1 cellular context compared by ENCODE assay signal in the genomic region with DNA sequence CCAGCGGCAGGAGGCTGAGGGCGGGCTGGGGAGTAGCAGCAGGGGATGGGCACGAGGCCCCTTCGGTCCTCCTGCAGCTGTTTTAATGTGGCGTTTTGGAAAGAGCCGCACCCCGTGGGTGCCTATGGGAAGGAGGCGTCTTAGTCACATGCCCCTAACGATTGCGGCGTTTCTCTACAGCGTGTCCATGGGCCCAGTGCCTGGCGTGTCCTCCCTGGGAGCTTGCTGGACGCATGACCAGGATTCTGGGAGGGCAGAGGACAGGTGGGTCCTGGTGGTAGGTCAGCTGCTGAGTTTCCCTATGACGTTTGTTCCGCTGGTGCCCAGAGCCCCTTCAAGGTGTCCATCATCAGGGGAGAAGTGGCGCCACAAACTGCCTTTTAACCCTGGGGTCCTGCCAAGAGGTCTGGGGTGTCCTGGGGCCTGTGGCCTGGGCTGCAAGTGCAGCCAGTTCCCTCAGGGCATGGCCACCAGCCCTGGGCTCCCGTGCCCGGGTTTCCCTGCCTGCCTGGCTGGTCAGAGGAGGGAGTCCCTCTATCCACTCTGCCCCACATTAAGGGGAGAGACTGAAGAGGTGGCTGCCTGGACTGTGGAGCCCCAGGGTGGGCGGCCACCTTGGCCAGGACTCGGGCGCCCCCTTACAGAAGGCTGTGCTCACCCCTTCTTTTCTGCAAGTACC.
TF ChIP-seq lines count a peak whose summit lies in the region.

No MANE protein-coding gene starts in this region.

TF ChIP-seq in HEK293, 187 proteins besides CTCF, POLR2A, EP300 and RAD21 (continued from another document):
- TF ChIP-seq, protein P1, sequence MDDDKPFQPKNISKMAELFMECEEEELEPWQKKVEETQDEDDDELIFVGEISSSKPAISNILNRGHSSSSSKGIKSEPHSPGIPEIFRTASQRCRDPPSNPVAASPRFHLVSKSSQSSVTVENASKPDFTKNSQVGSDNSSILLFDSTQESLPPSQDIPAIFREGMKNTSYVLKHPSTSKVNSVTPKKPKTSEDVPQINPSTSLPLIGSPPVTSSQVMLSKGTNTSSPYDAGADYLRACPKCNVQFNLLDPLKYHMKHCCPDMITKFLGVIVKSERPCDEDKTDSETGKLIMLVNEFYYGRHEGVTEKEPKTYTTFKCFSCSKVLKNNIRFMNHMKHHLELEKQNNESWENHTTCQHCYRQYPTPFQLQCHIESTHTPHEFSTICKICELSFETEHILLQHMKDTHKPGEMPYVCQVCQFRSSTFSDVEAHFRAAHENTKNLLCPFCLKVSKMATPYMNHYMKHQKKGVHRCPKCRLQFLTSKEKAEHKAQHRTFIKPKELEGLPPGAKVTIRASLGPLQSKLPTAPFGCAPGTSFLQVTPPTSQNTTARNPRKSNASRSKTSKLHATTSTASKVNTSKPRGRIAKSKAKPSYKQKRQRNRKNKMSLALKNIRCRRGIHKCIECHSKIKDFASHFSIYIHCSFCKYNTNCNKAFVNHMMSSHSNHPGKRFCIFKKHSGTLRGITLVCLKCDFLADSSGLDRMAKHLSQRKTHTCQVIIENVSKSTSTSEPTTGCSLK (tag by site-specific recombination; IDR thresholded peaks at IDR 0.05), result no peak
- TF ChIP-seq, protein P2, sequence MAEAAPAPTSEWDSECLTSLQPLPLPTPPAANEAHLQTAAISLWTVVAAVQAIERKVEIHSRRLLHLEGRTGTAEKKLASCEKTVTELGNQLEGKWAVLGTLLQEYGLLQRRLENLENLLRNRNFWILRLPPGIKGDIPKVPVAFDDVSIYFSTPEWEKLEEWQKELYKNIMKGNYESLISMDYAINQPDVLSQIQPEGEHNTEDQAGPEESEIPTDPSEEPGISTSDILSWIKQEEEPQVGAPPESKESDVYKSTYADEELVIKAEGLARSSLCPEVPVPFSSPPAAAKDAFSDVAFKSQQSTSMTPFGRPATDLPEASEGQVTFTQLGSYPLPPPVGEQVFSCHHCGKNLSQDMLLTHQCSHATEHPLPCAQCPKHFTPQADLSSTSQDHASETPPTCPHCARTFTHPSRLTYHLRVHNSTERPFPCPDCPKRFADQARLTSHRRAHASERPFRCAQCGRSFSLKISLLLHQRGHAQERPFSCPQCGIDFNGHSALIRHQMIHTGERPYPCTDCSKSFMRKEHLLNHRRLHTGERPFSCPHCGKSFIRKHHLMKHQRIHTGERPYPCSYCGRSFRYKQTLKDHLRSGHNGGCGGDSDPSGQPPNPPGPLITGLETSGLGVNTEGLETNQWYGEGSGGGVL (tag by site-specific recombination; IDR thresholded peaks at IDR 0.05), result no peak
- TF ChIP-seq, protein P3, sequence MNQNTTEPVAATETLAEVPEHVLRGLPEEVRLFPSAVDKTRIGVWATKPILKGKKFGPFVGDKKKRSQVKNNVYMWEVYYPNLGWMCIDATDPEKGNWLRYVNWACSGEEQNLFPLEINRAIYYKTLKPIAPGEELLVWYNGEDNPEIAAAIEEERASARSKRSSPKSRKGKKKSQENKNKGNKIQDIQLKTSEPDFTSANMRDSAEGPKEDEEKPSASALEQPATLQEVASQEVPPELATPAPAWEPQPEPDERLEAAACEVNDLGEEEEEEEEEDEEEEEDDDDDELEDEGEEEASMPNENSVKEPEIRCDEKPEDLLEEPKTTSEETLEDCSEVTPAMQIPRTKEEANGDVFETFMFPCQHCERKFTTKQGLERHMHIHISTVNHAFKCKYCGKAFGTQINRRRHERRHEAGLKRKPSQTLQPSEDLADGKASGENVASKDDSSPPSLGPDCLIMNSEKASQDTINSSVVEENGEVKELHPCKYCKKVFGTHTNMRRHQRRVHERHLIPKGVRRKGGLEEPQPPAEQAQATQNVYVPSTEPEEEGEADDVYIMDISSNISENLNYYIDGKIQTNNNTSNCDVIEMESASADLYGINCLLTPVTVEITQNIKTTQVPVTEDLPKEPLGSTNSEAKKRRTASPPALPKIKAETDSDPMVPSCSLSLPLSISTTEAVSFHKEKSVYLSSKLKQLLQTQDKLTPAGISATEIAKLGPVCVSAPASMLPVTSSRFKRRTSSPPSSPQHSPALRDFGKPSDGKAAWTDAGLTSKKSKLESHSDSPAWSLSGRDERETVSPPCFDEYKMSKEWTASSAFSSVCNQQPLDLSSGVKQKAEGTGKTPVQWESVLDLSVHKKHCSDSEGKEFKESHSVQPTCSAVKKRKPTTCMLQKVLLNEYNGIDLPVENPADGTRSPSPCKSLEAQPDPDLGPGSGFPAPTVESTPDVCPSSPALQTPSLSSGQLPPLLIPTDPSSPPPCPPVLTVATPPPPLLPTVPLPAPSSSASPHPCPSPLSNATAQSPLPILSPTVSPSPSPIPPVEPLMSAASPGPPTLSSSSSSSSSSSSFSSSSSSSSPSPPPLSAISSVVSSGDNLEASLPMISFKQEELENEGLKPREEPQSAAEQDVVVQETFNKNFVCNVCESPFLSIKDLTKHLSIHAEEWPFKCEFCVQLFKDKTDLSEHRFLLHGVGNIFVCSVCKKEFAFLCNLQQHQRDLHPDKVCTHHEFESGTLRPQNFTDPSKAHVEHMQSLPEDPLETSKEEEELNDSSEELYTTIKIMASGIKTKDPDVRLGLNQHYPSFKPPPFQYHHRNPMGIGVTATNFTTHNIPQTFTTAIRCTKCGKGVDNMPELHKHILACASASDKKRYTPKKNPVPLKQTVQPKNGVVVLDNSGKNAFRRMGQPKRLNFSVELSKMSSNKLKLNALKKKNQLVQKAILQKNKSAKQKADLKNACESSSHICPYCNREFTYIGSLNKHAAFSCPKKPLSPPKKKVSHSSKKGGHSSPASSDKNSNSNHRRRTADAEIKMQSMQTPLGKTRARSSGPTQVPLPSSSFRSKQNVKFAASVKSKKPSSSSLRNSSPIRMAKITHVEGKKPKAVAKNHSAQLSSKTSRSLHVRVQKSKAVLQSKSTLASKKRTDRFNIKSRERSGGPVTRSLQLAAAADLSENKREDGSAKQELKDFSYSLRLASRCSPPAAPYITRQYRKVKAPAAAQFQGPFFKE (tag by site-specific recombination; IDR thresholded peaks at IDR 0.05; ENCODE audit: borderline replicate concordance), result no peak
